Comparison of ENCODE assay signal across 22 cellular contexts in the genomic region with DNA sequence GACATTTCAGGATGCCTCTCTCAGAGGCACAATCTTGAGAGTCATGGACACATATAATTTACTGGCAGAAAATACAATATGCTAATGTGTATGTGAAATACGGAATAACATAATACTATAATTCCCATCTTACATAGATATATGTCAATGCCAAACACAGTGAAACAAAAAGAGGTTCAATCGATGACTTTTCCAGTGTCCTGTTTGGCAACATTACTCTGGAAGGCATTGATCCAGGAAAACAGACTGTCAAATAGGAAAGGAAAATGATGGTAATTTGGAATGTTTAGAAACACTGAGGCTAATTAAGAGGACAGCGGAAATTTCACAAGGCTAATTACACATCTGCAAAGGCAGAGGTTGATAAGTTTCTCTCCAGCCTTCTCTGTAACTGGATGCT.
"Had no signal": no experiment of that assay in that cellular context is flagged by ENCODE, and none has a peak within 500 bp of the region (broad histone marks: within the 10 kb centered on the region; RNA-seq: fewer than 3 reads in every experiment).

No MANE protein-coding gene starts in this region.

- DNase-seq: stimulated activated CD4-positive, alpha-beta T cell treated with anti-CD3 and anti-CD28 coated beads, Interleukin-2, amount 100 ng/mL, for 48 hours; stimulated activated CD4-positive, alpha-beta T cell treated with anti-CD3 and anti-CD28 coated beads, Interleukin-4, amount 100 ng/mL, for 1 hour; stimulated activated CD4-positive, alpha-beta T cell treated with anti-CD3 and anti-CD28 coated beads, Interleukin-4, amount 100 ng/mL, for 24 hours; stimulated activated CD4-positive, alpha-beta T cell treated with anti-CD3 and anti-CD28 coated beads, Interleukin-4, amount 100 ng/mL, for 4 hours; stimulated activated CD8-positive, alpha-beta memory T cell treated with anti-CD3 and anti-CD28 coated beads, Interleukin-4, amount 100 ng/mL, for 48 hours; stimulated activated naive B cell treated with anti-CD40 and anti-IgM and Interleukin-4, amounts not matched to agents 10 μg/mL and 1 μg/mL and 100 μg/mL, for 72 hours; stimulated activated naive CD4-positive, alpha-beta T cell; stimulated activated naive CD4-positive, alpha-beta T cell treated with Interleukin-2 at 50 U/mL for 16 hours; stimulated activated naive CD8-positive, alpha-beta T cell treated with anti-CD3 and anti-CD28 coated beads, Interleukin-15, amount 100 ng/mL, for 72 hours; stimulated activated naive CD8-positive, alpha-beta T cell treated with anti-CD3 and anti-CD28 coated beads, Interleukin-15, Interleukin-2, amounts not matched to agents 100 U/mL and 50 U/mL, for 24 hours; stomach; substantia nigra; testis; thyroid gland; tibial artery; transverse colon; trophoblast cell; upper lobe of left lung; upper lobe of right lung; uterus had no signal

- ATAC-seq: stimulated activated effector memory CD8-positive, alpha-beta T cell treated with anti-CD3 and anti-CD28 coated beads, Interleukin-12 subunit alpha, Interleukin-12 subunit beta, amount 100 ng/mL, for 72 hours; stimulated activated memory B cell treated with anti-CD40 and anti-IgM and Interleukin-4, amounts not matched to agents 10 μg/mL and 1 μg/mL and 100 μg/mL, for 72 hours; stimulated activated naive B cell treated with anti-CD40 and anti-IgM and Interleukin-4, amounts not matched to agents 10 μg/mL and 1 μg/mL and 100 μg/mL, for 72 hours; stimulated activated naive CD8-positive, alpha-beta T cell treated with anti-CD3 and anti-CD28 coated beads, Interleukin-15, amount 100 ng/mL, for 72 hours; stimulated activated naive CD8-positive, alpha-beta T cell treated with anti-CD3 and anti-CD28 coated beads, Interleukin-15, Interleukin-2, amounts not matched to agents 100 U/mL and 50 U/mL, for 24 hours; upper lobe of right lung had no signal
